ENCODE assay signal across 9 cellular contexts in genomic region chr7:151439855-151440798, GRCh38. TPM values are rescaled to one million over a fixed set of nuclear protein-coding genes. Genes with fewer than 3 reads are reported as not detected.
DNase-seq lines count a peak whose midpoint lies in the region; ATAC-seq and TF ChIP-seq lines count a peak whose summit lies in the region.
"Had no signal": no experiment of that assay in that cellular context is flagged by ENCODE, and none has a peak within 500 bp of the region (broad histone marks: within the 10 kb centered on the region; RNA-seq: fewer than 3 reads in every experiment).

Gene CRYGN, minus strand, starts transcription at chr7:151440141. Its CDS starts 224 bp downstream, at chr7:151439917.

- H3K4me3 ChIP-seq in cardiac muscle cell (peak within 1 kb of the TSS; percentile 41), mesodermal cell (ENCODE audit: extremely low read depth, insufficient read depth, low read length, poor library complexity, severe bottlenecking) (peak within 1 kb of the TSS; percentile 40), urinary bladder (ENCODE audit: low read depth, low read length) (peak within 1 kb of the TSS; percentile 5)

- H3K4me1 Mint-ChIP-seq in central memory CD8-positive, alpha-beta T cell = peaks cover 15% of the 10 kb centered on the region

- DNase-seq in cardiac muscle cell (ENCODE audit: low read depth in 1 of 2, low spot score in 1 of 2) (peak in 1 of 2 donors; percentile 45), cardiac septum (ENCODE audit: low spot score) (no peak), NCI-H1436 treated with DMSO at 0.1 percent for 48 hours (lab: John Stamatoyannopoulos, UW) (no peak), HUDEP-2 (lab: John Stamatoyannopoulos, UW; ENCODE audit: unreplicated experiment in 76 of 76) (no peak), EL (no peak)
- no peak for DNase-seq in central memory CD8-positive, alpha-beta T cell (ENCODE audit: low spot score in 2 of 2)
- DNase-seq: NCI-H187 had no signal

- H3K27me3 ChIP-seq in cardiac muscle cell = no peaks in the 10 kb centered on the region

- peak within 1 kb of the TSS; percentile 52 for H3K4me3 Mint-ChIP-seq in central memory CD8-positive, alpha-beta T cell

- ATAC-seq in central memory CD8-positive, alpha-beta T cell (replicated peaks; ENCODE audit: extremely low read depth, poor library complexity, severe bottlenecking) = no peak

- H3K9me3 ChIP-seq in cardiac muscle cell (ENCODE audit: low read depth) (no peaks in the 10 kb centered on the region), mesodermal cell (ENCODE audit: control insufficient read depth, low read length) (peaks cover 4% of the 10 kb centered on the region)

- H3K27ac ChIP-seq in cardiac muscle cell (no peak within 1 kb of the TSS), mesodermal cell (ENCODE audit: low read depth, low read length, severe bottlenecking) (no peak within 1 kb of the TSS), urinary bladder (ENCODE audit: low read depth) (no peak within 1 kb of the TSS)

- peak within 1 kb of the TSS; percentile 79 for H3K27ac Mint-ChIP-seq in central memory CD8-positive, alpha-beta T cell (ENCODE audit: low read depth)

- H3K4me1 ChIP-seq in cardiac muscle cell (ENCODE audit: low read depth) (peaks cover 13% of the 10 kb centered on the region), mesodermal cell (ENCODE audit: control insufficient read depth, insufficient read depth, low read length, poor library complexity, severe bottlenecking) (peaks cover 33% of the 10 kb centered on the region), urinary bladder (ENCODE audit: insufficient read depth) (no peaks in the 10 kb centered on the region)

- H3K9me3 Mint-ChIP-seq in central memory CD8-positive, alpha-beta T cell = no peaks in the 10 kb centered on the region

- H3K36me3 ChIP-seq in cardiac muscle cell (no peaks in the 10 kb centered on the region), mesodermal cell (ENCODE audit: control insufficient read depth, insufficient read depth, low read length) (no peaks in the 10 kb centered on the region), urinary bladder (ENCODE audit: insufficient read depth) (no peaks in the 10 kb centered on the region)

- intact Hi-C loops in cardiac septum (cut with DNase I) = no loop called here

- no peak for TF ChIP-seq CTCF in cardiac muscle cell (IDR thresholded peaks at IDR 0.05; ENCODE audit: low read depth, low read length)

- no peaks in the 10 kb centered on the region for H3K36me3 Mint-ChIP-seq in central memory CD8-positive, alpha-beta T cell (ENCODE audit: insufficient read depth)

- no peaks in the 10 kb centered on the region for H3K27me3 Mint-ChIP-seq in central memory CD8-positive, alpha-beta T cell

- WGBS in mesodermal cell (ENCODE audit: insufficient coverage in 2 of 2), 2 experiments = 7 to 10% methylated on average over 31 to 44 of the region's 51 CpGs
- 18% methylated on average over 51 of the region's 51 CpGs for WGBS in urinary bladder

RNA-seq across cellular contexts. Expression of gene CRYGN, which starts in this region (rescaled TPM):
- 1.0 and 1.3 TPM in 2 replicates for total RNA-seq in cardiac muscle cell
- 0.46 and 0.77 TPM in 2 replicates for polyA plus RNA-seq in cardiac muscle cell
- not detected for total RNA-seq in cardiac septum
- polyA plus RNA-seq in mesodermal cell (2013, experiment 1 of 2) = 0.77 TPM
- 0.40 TPM for polyA plus RNA-seq in mesodermal cell (2013, experiment 2 of 2)
- 0.16 TPM for total RNA-seq in urinary bladder
- 0.67 TPM for polyA plus RNA-seq in urinary bladder
